In genomic region chr17:50272246-50272645, GRCh38 we compare ENCODE assay signal across 11 cellular contexts. TPM values are rescaled to one million over a fixed set of nuclear protein-coding genes. Genes with fewer than 3 reads are reported as not detected.
A peak's percentile ranks its signal among the peaks of the same experiment; 100 is the strongest.
DNase-seq lines count a peak whose midpoint lies in the region; ATAC-seq, FAIRE-seq and TF ChIP-seq lines count a peak whose summit lies in the region.
"Had no signal": no experiment of that assay in that cellular context is flagged by ENCODE, and none has a peak within 500 bp of the region (broad histone marks: within the 10 kb centered on the region; RNA-seq: fewer than 3 reads in every experiment).

No MANE protein-coding gene starts in this region.

- H3K4me3 ChIP-seq in astrocyte of the cerebellum (ENCODE audit: low read depth, low read length), result peak overlapping the region; percentile 46
- peak overlapping the region; percentile 82 for H3K4me3 ChIP-seq in thoracic aorta

- H3K27ac Mint-ChIP-seq in activated CD4-positive, alpha-beta T cell treated with anti-CD3 and anti-CD28 coated beads, Interleukin-2, amount 10 ng/mL, durations not matched to agents 7 days and 5 days, result peak overlapping the region; percentile 31
- no peak overlapping the region for H3K27ac Mint-ChIP-seq in memory B cell

- no peak for FAIRE-seq in GM19239 (lab: Jason Lieb, UNC)

- H3K4me1 Mint-ChIP-seq in activated CD4-positive, alpha-beta T cell treated with anti-CD3 and anti-CD28 coated beads, Interleukin-2, amount 10 ng/mL, durations not matched to agents 7 days and 5 days, result peaks cover 22% of the 10 kb centered on the region
- H3K4me1 Mint-ChIP-seq in memory B cell, result peaks cover 13% of the 10 kb centered on the region

- H3K27ac ChIP-seq in thoracic aorta, result peak overlapping the region; percentile 67 to 74

- H3K27me3 ChIP-seq in thoracic aorta (replicated peaks; ENCODE audit: insufficient read depth), result peaks cover 4% of the 10 kb centered on the region

- no peaks in the 10 kb centered on the region for H3K36me3 Mint-ChIP-seq in activated CD4-positive, alpha-beta T cell treated with anti-CD3 and anti-CD28 coated beads, Interleukin-2, amount 10 ng/mL, durations not matched to agents 7 days and 5 days (ENCODE audit: low read depth)
- H3K36me3 Mint-ChIP-seq in memory B cell, result no peaks in the 10 kb centered on the region
- H3K36me3 Mint-ChIP-seq: CD4-positive, CD25-positive, alpha-beta regulatory T cell had no signal

- ATAC-seq in memory B cell (ENCODE audit: low read depth), result no peak
- no peak for ATAC-seq in thoracic aorta (ENCODE audit: insufficient number of reproducible peaks, low FRiP score, low read depth)

- peak overlapping the region; percentile 71 for H3K4me3 Mint-ChIP-seq in activated CD4-positive, alpha-beta T cell treated with anti-CD3 and anti-CD28 coated beads, Interleukin-2, amount 10 ng/mL, durations not matched to agents 7 days and 5 days
- peak overlapping the region; percentile 82 for H3K4me3 Mint-ChIP-seq in memory B cell

- CTCF ChIA-PET in activated CD4-positive, alpha-beta T cell treated with anti-CD3 and anti-CD28 coated beads, Interleukin-2, amount 10 ng/mL, durations not matched to agents 7 days and 5 days (lab: Charles Lee), result interaction anchor here (1.2 to 2.7 kb wide), 6 partner anchors 10 to 157 kb away, joined by 4 to 17 read pairs (median 5); partner anchors contain the start of gene COL1A1

- TF ChIP-seq CTCF in astrocyte of the cerebellum (IDR thresholded peaks at IDR 0.05; ENCODE audit: low read depth, low read length, missing control alignments), result no peak
- TF ChIP-seq CTCF in thoracic aorta (IDR thresholded peaks at IDR 0.05), result no peak

- no peaks in the 10 kb centered on the region for H3K9me3 ChIP-seq in thoracic aorta

- peaks cover 40% of the 10 kb centered on the region for H3K27me3 Mint-ChIP-seq in activated CD4-positive, alpha-beta T cell treated with anti-CD3 and anti-CD28 coated beads, Interleukin-2, amount 10 ng/mL, durations not matched to agents 7 days and 5 days
- peaks cover 23% of the 10 kb centered on the region for H3K27me3 Mint-ChIP-seq in memory B cell

- DNase-seq in activated CD4-positive, alpha-beta T cell treated with anti-CD3 and anti-CD28 coated beads, Interleukin-2, amount 10 ng/mL, durations not matched to agents 7 days and 5 days, result no peak
- no peak for DNase-seq in activated CD4-positive, alpha-beta T cell treated with anti-CD3 and anti-CD28 coated beads for 48 hours
- DNase-seq in astrocyte of the cerebellum (ENCODE audit: low read depth), result no peak
- no peak for DNase-seq in memory B cell (ENCODE audit: low spot score in 2 of 2)
- no peak for DNase-seq in thoracic aorta (ENCODE audit: low spot score)
- DNase-seq in NCI-H146 treated with DMSO at 0.1 percent for 48 hours (lab: John Stamatoyannopoulos, UW; ENCODE audit: unreplicated experiment), result no peak
- no peak for DNase-seq in GM19239 (ENCODE audit: insufficient read length, low spot score)
- no peak for DNase-seq in ACHN
- DNase-seq: CD4-positive, CD25-positive, alpha-beta regulatory T cell; foreskin keratinocyte; stimulated activated CD4-positive, alpha-beta T cell treated with anti-CD3 and anti-CD28 coated beads, Interleukin-2, amount 100 ng/mL, for 48 hours had no signal

- H3K9me3 Mint-ChIP-seq in activated CD4-positive, alpha-beta T cell treated with anti-CD3 and anti-CD28 coated beads, Interleukin-2, amount 10 ng/mL, durations not matched to agents 7 days and 5 days, result no peaks in the 10 kb centered on the region
- no peaks in the 10 kb centered on the region for H3K9me3 Mint-ChIP-seq in memory B cell
- H3K9me3 Mint-ChIP-seq: CD4-positive, CD25-positive, alpha-beta regulatory T cell had no signal

- in situ Hi-C loops in astrocyte of the cerebellum (cut with HindIII; ENCODE audit: low sequenced_read_pairs), result no loop called here
- in situ Hi-C loops in ACHN (cut with HindIII; ENCODE audit: low pct_ligation_motif_present, low pct_unique_long_range_greater_than_20kb, low sequenced_read_pairs), result no loop called here

- no peaks in the 10 kb centered on the region for H3K36me3 ChIP-seq in thoracic aorta

- H3K4me1 ChIP-seq in thoracic aorta (ENCODE audit: control insufficient read depth in 1 of 2, low read depth in 2 of 2), result peaks cover 4 to 44% of the 10 kb centered on the region in 2 donors

- POLR2A ChIA-PET in activated CD4-positive, alpha-beta T cell treated with anti-CD3 and anti-CD28 coated beads, Interleukin-2, amount 10 ng/mL, durations not matched to agents 7 days and 5 days (lab: Charles Lee), result no interaction called here

RNA-seq across cellular contexts. Expression of gene TMEM92, which starts 2.0 kb away (rescaled TPM):
- total RNA-seq in activated CD4-positive, alpha-beta T cell treated with anti-CD3 and anti-CD28 coated beads, Interleukin-2, amount 10 ng/mL, durations not matched to agents 7 days and 5 days, result not detected
- total RNA-seq in thoracic aorta, result 1 to 10 TPM in 1 of 2 donors, under 1 TPM in 1; 0.28 to 1.4 TPM
- total RNA-seq: CD4-positive, CD25-positive, alpha-beta regulatory T cell had no signal
